In the genomic region with DNA sequence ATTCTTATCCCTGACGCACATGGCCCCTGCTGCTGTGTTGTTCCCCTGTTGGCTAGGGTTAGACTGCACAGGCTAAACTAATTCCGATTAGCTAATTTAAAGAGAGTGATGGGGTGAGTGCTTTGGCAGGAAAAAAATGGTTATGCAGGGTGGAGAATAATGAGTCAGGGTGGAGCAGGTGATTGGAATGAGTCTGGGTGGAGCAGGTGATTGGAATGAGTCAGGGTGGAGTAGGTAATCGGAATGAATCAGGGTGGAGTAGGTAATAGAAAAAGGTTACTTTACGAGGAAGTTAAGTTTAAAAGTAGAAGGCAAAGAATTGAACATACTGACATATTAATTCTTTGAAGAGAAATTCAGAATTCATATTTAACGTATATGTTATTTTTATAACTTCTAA, we compare ENCODE assay signal across 5 cellular contexts. TPM values are rescaled to one million over a fixed set of nuclear protein-coding genes. Genes with fewer than 3 reads are reported as not detected.
"Had no signal": no experiment of that assay in that cellular context is flagged by ENCODE, and none has a peak within 500 bp of the region (broad histone marks: within the 10 kb centered on the region; RNA-seq: fewer than 3 reads in every experiment).

No MANE protein-coding gene starts in this region.

RNA-seq across cellular contexts. Expression of a gene that starts 55.7 kb away (rescaled TPM):
- total RNA-seq: activated B cell treated with CpG ODN at 0.5 μM for 24 hours; activated CD8-positive, alpha-beta T cell treated with anti-CD3 and anti-CD28 coated beads for 36 hours; activated T-cell treated with anti-CD3 and anti-CD28 coated beads, Interleukin-2, amount 50 U/mL, for 4 hours; activated T-helper 17 cell treated with anti-CD3 and anti-CD28 coated beads, Interleukin-2, amount 50 U/mL, for 72 hours; T-helper 17 cell had no signal
